21 cellular contexts compared by ENCODE assay signal in genomic region chr1:4464478-4464877, GRCh38.
DNase-seq lines count a peak whose midpoint lies in the region; ATAC-seq and TF ChIP-seq lines count a peak whose summit lies in the region.
"Had no signal": no experiment of that assay in that cellular context is flagged by ENCODE, and none has a peak within 500 bp of the region (broad histone marks: within the 10 kb centered on the region; RNA-seq: fewer than 3 reads in every experiment).

No MANE protein-coding gene starts in this region.

- TF ChIP-seq CTCF in H9 (conservative IDR thresholded peaks at IDR 0.05) (no peak), colonic mucosa (IDR thresholded peaks at IDR 0.05) (no peak)

- no peak overlapping the region for H2AK5ac ChIP-seq in H9 (ENCODE audit: insufficient read length, low read length)

- no peak for ATAC-seq in stimulated activated naive CD8-positive, alpha-beta T cell treated with anti-CD3 and anti-CD28 coated beads, Interleukin-15, Interleukin-2, amounts not matched to agents 100 U/mL and 50 U/mL, for 24 hours
- ATAC-seq: A549, HCT116 had no signal

- no peak overlapping the region for H2BK5ac ChIP-seq in H9 (ENCODE audit: insufficient read length, low read length)

- DNase-seq in H9 (no peak), RPMI8226 (peak; percentile 61), mesenteric fat pad (ENCODE audit: low spot score) (peak; percentile 4), colonic mucosa (no peak), NCI-H1694 (lab: John Stamatoyannopoulos, UW) (no peak)
- DNase-seq in stimulated activated naive CD8-positive, alpha-beta T cell treated with anti-CD3 and anti-CD28 coated beads, Interleukin-15, Interleukin-2, amounts not matched to agents 100 U/mL and 50 U/mL, for 24 hours: no peak
- DNase-seq: 8988T; ACHN; AML-193; BE2C; Caco-2; CD4-positive, alpha-beta T cell; CD8-positive, alpha-beta memory T cell; DMS153; DND-41; GM23248; H7 had no signal

- H3K4me3 ChIP-seq in colonic mucosa: no peak overlapping the region
- H3K4me3 ChIP-seq: A549; BLaER1 treated with 17β-estradiol and CSF1 and Interleukin-3, amounts not matched to agents 10 nM and 100 nM; GM23248 had no signal

- H3K27me3 Mint-ChIP-seq in H9 (ENCODE audit: low read depth): peaks cover 4% of the 10 kb centered on the region; the same call in 1 of the 2 replicates
- H3K27me3 Mint-ChIP-seq: CD4-positive, alpha-beta T cell had no signal

- H3K14ac ChIP-seq in H9 (ENCODE audit: insufficient read depth, low read length): no peak overlapping the region

- H3K27ac ChIP-seq in H9 (ENCODE audit: insufficient read length, low read depth, low read length) (no peak overlapping the region), colonic mucosa (no peak overlapping the region)
- H3K27ac ChIP-seq: A549; BLaER1 treated with 17β-estradiol and CSF1 and Interleukin-3, amounts not matched to agents 10 nM and 100 nM; GM23248 had no signal

- H4K20me1 ChIP-seq in H9 (ENCODE audit: control insufficient read depth, insufficient read depth, insufficient read length): no peaks in the 10 kb centered on the region
- H4K20me1 ChIP-seq: BLaER1 treated with 17β-estradiol and CSF1 and Interleukin-3, amounts not matched to agents 10 nM and 100 nM had no signal

- no peak overlapping the region for H2BK12ac ChIP-seq in H9 (ENCODE audit: insufficient read length, low read depth, low read length)

- intact Hi-C loops in colonic mucosa (cut with DNase I): no loop called here

- no CpG with 5 or more reads among the region's 3 CpGs for WGBS in H9 (ENCODE audit: extremely low coverage, insufficient read length, low lambda C conversion rate)

- H2BK120ac ChIP-seq in H9 (ENCODE audit: low read depth, low read length, poor library complexity, severe bottlenecking): no peak overlapping the region

- no peak overlapping the region for H2BK15ac ChIP-seq in H9 (ENCODE audit: low read depth, low read length)

- no peak overlapping the region for H2AFZ ChIP-seq in H9 (ENCODE audit: low read length)
- H2AFZ ChIP-seq: GM23248 had no signal

- H3K18ac ChIP-seq in H9 (ENCODE audit: insufficient read length, low read depth, low read length): no peak overlapping the region

- no peak overlapping the region for H2BK20ac ChIP-seq in H9 (ENCODE audit: low read depth, low read length, poor library complexity, severe bottlenecking)

- no peaks in the 10 kb centered on the region for H3K79me2 ChIP-seq in H9 (ENCODE audit: insufficient read depth, low read length)

- H3K23me2 ChIP-seq in H9 (ENCODE audit: insufficient read length, low read depth, low read length, poor library complexity, severe bottlenecking): no peaks in the 10 kb centered on the region

- no peaks in the 10 kb centered on the region; a peak in 1 of 5 replicates for H3K9me3 Mint-ChIP-seq in H9
- H3K9me3 Mint-ChIP-seq: CD4-positive, alpha-beta T cell; CD8-positive, alpha-beta memory T cell had no signal

- peak overlapping the region in 2 of 3 experiments; percentile 63 to 77; a peak in 1 of 7 replicates for H3K27ac Mint-ChIP-seq in H9
- H3K27ac Mint-ChIP-seq: CD4-positive, alpha-beta T cell; CD8-positive, alpha-beta memory T cell had no signal

- H3K56ac ChIP-seq in H9 (ENCODE audit: insufficient read length, low read depth, low read length): no peak overlapping the region

- H3K4me2 ChIP-seq in H9 (ENCODE audit: insufficient read depth, insufficient read length, low read length): no peak overlapping the region
- H3K4me2 ChIP-seq: A549; BLaER1 treated with 17β-estradiol and CSF1 and Interleukin-3, amounts not matched to agents 10 nM and 100 nM had no signal

- H4K8ac ChIP-seq in H9 (replicated peaks; ENCODE audit: insufficient read length, low read depth, low read length): no peak overlapping the region

- H3K4me3 Mint-ChIP-seq in H9: no peak overlapping the region
- H3K4me3 Mint-ChIP-seq: CD14-positive monocyte; CD4-positive, alpha-beta T cell; CD8-positive, alpha-beta memory T cell had no signal

- no peaks in the 10 kb centered on the region for H3K79me1 ChIP-seq in H9 (ENCODE audit: insufficient read depth, low read depth, low read length, poor library complexity, severe bottlenecking)

- H3K9ac ChIP-seq in H9 (ENCODE audit: extremely low read depth, insufficient read length, low read length) (no peak overlapping the region), colonic mucosa (ENCODE audit: low read depth in 2 of 2, low read length in 2 of 2) (no peak overlapping the region)
- H3K9ac ChIP-seq: BLaER1 treated with 17β-estradiol and CSF1 and Interleukin-3, amounts not matched to agents 10 nM and 100 nM; GM23248 had no signal

- H3K4ac ChIP-seq in H9 (ENCODE audit: low read depth, low read length): no peak overlapping the region

- H3T11ph ChIP-seq in H9 (ENCODE audit: low read length): no peak overlapping the region

- H3K27me3 ChIP-seq in H9 (ENCODE audit: insufficient read depth, low read length): no peaks in the 10 kb centered on the region
- H3K27me3 ChIP-seq in colonic mucosa: no peaks in the 10 kb centered on the region
- H3K27me3 ChIP-seq: BE2C; BLaER1 treated with 17β-estradiol and CSF1 and Interleukin-3, amounts not matched to agents 10 nM and 100 nM had no signal

- H3K4me1 ChIP-seq in H9 (ENCODE audit: insufficient read depth, low read length) (no peaks in the 10 kb centered on the region), colonic mucosa (no peaks in the 10 kb centered on the region)
- H3K4me1 ChIP-seq: A549; BE2C; BLaER1 treated with 17β-estradiol and CSF1 and Interleukin-3, amounts not matched to agents 10 nM and 100 nM; Caco-2 had no signal

- H3K36me3 ChIP-seq in colonic mucosa: no peaks in the 10 kb centered on the region
- H3K36me3 ChIP-seq: BE2C; BLaER1 treated with 17β-estradiol and CSF1 and Interleukin-3, amounts not matched to agents 10 nM and 100 nM had no signal

- H4K5ac ChIP-seq in H9 (ENCODE audit: insufficient read length, low read depth, low read length): no peak overlapping the region

- no peaks in the 10 kb centered on the region for H3K9me3 ChIP-seq in H9 (ENCODE audit: control insufficient read depth, low read depth, low read length)
- H3K9me3 ChIP-seq in colonic mucosa: no peaks in the 10 kb centered on the region
- H3K9me3 ChIP-seq: A549, BE2C, Caco-2 had no signal

- H3K36me3 Mint-ChIP-seq in H9 (ENCODE audit: insufficient read depth in 1 of 3, low read depth in 3 of 3): no peaks in the 10 kb centered on the region; a peak in 2 of 7 replicates
- H3K36me3 Mint-ChIP-seq: CD14-positive monocyte; CD8-positive, alpha-beta memory T cell had no signal

- H3K4me1 Mint-ChIP-seq in H9: no peaks in the 10 kb centered on the region
- H3K4me1 Mint-ChIP-seq: CD14-positive monocyte; CD8-positive, alpha-beta memory T cell had no signal

- no peak overlapping the region for H4K91ac ChIP-seq in H9 (ENCODE audit: insufficient read length, low read depth, low read length)

- H3K23ac ChIP-seq in H9 (ENCODE audit: insufficient read length, low read depth, low read length): no peak overlapping the region

Comparison
In these comparisons a context has a peak if more than half of its experiments do, and no peak if none do; other contexts are left out.
1. DNase-seq: peak in RPMI8226 (single experiment) and mesenteric fat pad (single experiment); none in H9 (single experiment), colonic mucosa (single experiment), NCI-H1694 (single experiment) and stimulated activated naive CD8-positive, alpha-beta T cell treated with anti-CD3 and anti-CD28 coated beads, Interleukin-15, Interleukin-2, amounts not matched to agents 100 U/mL and 50 U/mL, for 24 hours (single experiment).